8 cellular contexts compared by ENCODE assay signal in the genomic region with DNA sequence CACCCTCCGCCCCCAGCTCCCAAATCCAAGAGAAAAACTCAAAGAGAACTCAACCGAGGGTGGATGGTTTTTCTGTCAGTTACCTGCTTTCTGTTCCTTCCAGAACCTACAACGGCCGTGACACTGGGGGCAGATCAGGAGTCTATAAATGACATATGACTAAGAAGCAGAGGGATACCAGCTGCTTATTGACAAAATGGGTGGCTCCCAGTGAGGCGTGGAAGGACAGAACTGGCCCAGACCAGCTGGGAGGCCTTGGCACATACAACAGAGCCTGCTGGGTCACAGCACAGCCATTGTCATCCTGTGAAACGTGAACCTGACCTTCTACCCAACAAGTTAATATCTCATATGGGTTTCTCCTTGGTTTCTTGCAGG.
DNase-seq lines count a peak whose midpoint lies in the region; ATAC-seq and TF ChIP-seq lines count a peak whose summit lies in the region.

No MANE protein-coding gene starts in this region.

- no peak for TF ChIP-seq CTCF in body of pancreas (IDR thresholded peaks at IDR 0.05)

- H3K4me1 Mint-ChIP-seq in activated CD8-positive, alpha-beta memory T cell treated with anti-CD3 and anti-CD28 coated beads, Interleukin-2, amount 10 ng/mL, durations not matched to agents 7 days and 5 days: peaks cover 50% of the 10 kb centered on the region

- TF ChIP-seq POLR2A in body of pancreas (IDR thresholded peaks at IDR 0.05): no peak

- WGBS in esophagus, 2 donors: 61 to 65% methylated on average over 6 of the region's 6 CpGs
- WGBS in body of pancreas, 2 donors: 77 to 85% methylated on average over 5 to 6 of the region's 6 CpGs

- H3K9me3 ChIP-seq in esophagus (ENCODE audit: control insufficient read depth in 2 of 2, insufficient read depth in 1 of 2, low read depth in 1 of 2, low read length in 1 of 2) (no peaks in the 10 kb centered on the region), body of pancreas (no peaks in the 10 kb centered on the region)

- no peak overlapping the region for H3K27ac Mint-ChIP-seq in activated CD8-positive, alpha-beta memory T cell treated with anti-CD3 and anti-CD28 coated beads, Interleukin-2, amount 10 ng/mL, durations not matched to agents 7 days and 5 days

- H3K9me3 Mint-ChIP-seq in activated CD8-positive, alpha-beta memory T cell treated with anti-CD3 and anti-CD28 coated beads, Interleukin-2, amount 10 ng/mL, durations not matched to agents 7 days and 5 days (ENCODE audit: low read depth): no peaks in the 10 kb centered on the region

- H3K36me3 ChIP-seq in esophagus (ENCODE audit: control insufficient read depth in 2 of 2, insufficient read depth in 2 of 2, low read length in 1 of 2) (no peaks in the 10 kb centered on the region), body of pancreas (replicated peaks in 1 of 2; ENCODE audit: insufficient read depth in 1 of 2, low read depth in 2 of 2) (no peaks in the 10 kb centered on the region)

- peaks cover 3% of the 10 kb centered on the region for H3K27me3 Mint-ChIP-seq in activated CD8-positive, alpha-beta memory T cell treated with anti-CD3 and anti-CD28 coated beads, Interleukin-2, amount 10 ng/mL, durations not matched to agents 7 days and 5 days

- intact Hi-C loops in body of pancreas (cut with DNase I): no loop called here

- DNase-seq in AG08395 (ENCODE audit: low spot score) (peak; percentile 9), NCI-H1694 (lab: John Stamatoyannopoulos, UW) (no peak), body of pancreas (no peak)
- no peak for DNase-seq in stimulated activated CD4-positive, alpha-beta T cell treated with anti-CD3 and anti-CD28 coated beads, Interleukin-4, amount 100 ng/mL, for 1 hour
- no peak for DNase-seq in activated CD8-positive, alpha-beta memory T cell treated with anti-CD3 and anti-CD28 coated beads, Interleukin-2, amount 10 ng/mL, durations not matched to agents 7 days and 5 days

- peaks cover 5% of the 10 kb centered on the region for H3K36me3 Mint-ChIP-seq in activated CD8-positive, alpha-beta memory T cell treated with anti-CD3 and anti-CD28 coated beads, Interleukin-2, amount 10 ng/mL, durations not matched to agents 7 days and 5 days

- CTCF ChIA-PET in activated CD8-positive, alpha-beta memory T cell treated with anti-CD3 and anti-CD28 coated beads, Interleukin-2, amount 10 ng/mL, durations not matched to agents 7 days and 5 days (lab: Charles Lee): no interaction called here

- ATAC-seq in GM19397 (IDR thresholded peaks at IDR 0.05; ENCODE audit: unreplicated experiment) (peak; percentile 53), HG03558 (IDR thresholded peaks at IDR 0.05; ENCODE audit: extremely low read depth, unreplicated experiment) (peak; percentile 38), body of pancreas (no peak)
- ATAC-seq in activated CD8-positive, alpha-beta memory T cell treated with anti-CD3 and anti-CD28 coated beads, Interleukin-2, amount 10 ng/mL, durations not matched to agents 7 days and 5 days: no peak

- peaks cover 4 to 28% of the 10 kb centered on the region in 2 donors for H3K4me1 ChIP-seq in esophagus (ENCODE audit: control insufficient read depth in 2 of 2, insufficient read depth in 2 of 2, low read length in 1 of 2)
- peaks cover 26% of the 10 kb centered on the region for H3K4me1 ChIP-seq in body of pancreas

- H3K4me3 ChIP-seq in esophagus (ENCODE audit: low read depth in 1 of 2, low read length in 2 of 2): no peak overlapping the region
- no peak overlapping the region for H3K4me3 ChIP-seq in body of pancreas

- H3K27me3 ChIP-seq in esophagus (ENCODE audit: control insufficient read depth in 1 of 2, insufficient read depth in 2 of 2, low read length in 2 of 2): no peaks in the 10 kb centered on the region
- no peaks in the 10 kb centered on the region for H3K27me3 ChIP-seq in body of pancreas

- H3K4me3 Mint-ChIP-seq in activated CD8-positive, alpha-beta memory T cell treated with anti-CD3 and anti-CD28 coated beads, Interleukin-2, amount 10 ng/mL, durations not matched to agents 7 days and 5 days: no peak overlapping the region

- H3K27ac ChIP-seq in esophagus (ENCODE audit: low read depth in 2 of 2, low read length in 1 of 2) (peak overlapping the region; percentile 36 to 38), body of pancreas (peak overlapping the region in 2 of 4 donors; percentile 37 to 38)

Comparison
In these comparisons a context has a peak if more than half of its experiments do, and no peak if none do; other contexts are left out.
1. ATAC-seq: peak in GM19397 (single experiment) and HG03558 (single experiment); none in body of pancreas (single experiment) and activated CD8-positive, alpha-beta memory T cell treated with anti-CD3 and anti-CD28 coated beads, Interleukin-2, amount 10 ng/mL, durations not matched to agents 7 days and 5 days (single experiment).